In genomic region chr1:67479146-67479891, GRCh38 we compare ENCODE assay signal across 10 cellular contexts. TPM values are rescaled to one million over a fixed set of nuclear protein-coding genes. Genes with fewer than 3 reads are reported as not detected.
DNase-seq lines count a peak whose midpoint lies in the region; ATAC-seq, FAIRE-seq and TF ChIP-seq lines count a peak whose summit lies in the region.
"Had no signal": no experiment of that assay in that cellular context is flagged by ENCODE, and none has a peak within 500 bp of the region (broad histone marks: within the 10 kb centered on the region; RNA-seq: fewer than 3 reads in every experiment).

No MANE protein-coding gene starts in this region.

- H3K4me2 ChIP-seq in mammary epithelial cell (ENCODE audit: insufficient read depth, low read depth, low read length) = peak overlapping the region; percentile 35
- no peak overlapping the region for H3K4me2 ChIP-seq in neural progenitor cell

- H3K36me3 ChIP-seq in mammary epithelial cell (ENCODE audit: insufficient read depth, low read length) = no peaks in the 10 kb centered on the region
- no peaks in the 10 kb centered on the region for H3K36me3 ChIP-seq in neural progenitor cell
- no peaks in the 10 kb centered on the region for H3K36me3 ChIP-seq in H7 (replicated peaks; ENCODE audit: control insufficient read depth, insufficient read depth, low read length)

- no peak overlapping the region for H3K27ac Mint-ChIP-seq in neural progenitor cell
- H3K27ac Mint-ChIP-seq in nephron progenitor cell = no peak overlapping the region
- H3K27ac Mint-ChIP-seq: activated naive CD8-positive, alpha-beta T cell treated with anti-CD3 and anti-CD28 coated beads, Interleukin-2, amount 10 ng/mL, durations not matched to agents 7 days and 5 days had no signal

- H3K4me1 Mint-ChIP-seq in neural progenitor cell = peaks cover 19% of the 10 kb centered on the region
- peaks cover 17% of the 10 kb centered on the region for H3K4me1 Mint-ChIP-seq in nephron progenitor cell

- H4K20me1 ChIP-seq in mammary epithelial cell (ENCODE audit: insufficient read depth, low read length) (no peaks in the 10 kb centered on the region), neural progenitor cell (ENCODE audit: low read depth) (no peaks in the 10 kb centered on the region)

- dilution Hi-C loops in mammary epithelial cell (cut with HindIII; ENCODE audit: low sequenced_read_pairs) = no loop called here

- H3K4me3 ChIP-seq in mammary epithelial cell (replicated peaks in 1 of 3; ENCODE audit: insufficient read depth in 1 of 3, low read depth in 2 of 3, low read length in 3 of 3) (no peak overlapping the region), neural progenitor cell (no peak overlapping the region), H7 (ENCODE audit: insufficient read depth, low read depth, low read length) (no peak overlapping the region)

- CTCF ChIA-PET in mammary epithelial cell (lab: Charles Lee; ENCODE audit: low non-redundant PET) = interaction anchor here (0.6 kb wide), 2 partner anchors 48 to 71 kb away, joined by 5 to 7 read pairs; no protein-coding TSS in a partner anchor

- H2AFZ ChIP-seq in mammary epithelial cell (ENCODE audit: low read depth, low read length) (peak overlapping the region; percentile 74), neural progenitor cell (replicated peaks) (peak overlapping the region; percentile 35)

- intact Hi-C loops in mammary epithelial cell (cut with micrococcal nuclease) = no loop called here

- H3K9ac ChIP-seq in mammary epithelial cell (ENCODE audit: insufficient read depth, low read length) (no peak overlapping the region), neural progenitor cell (no peak overlapping the region)

- no peak for TF ChIP-seq CTCF in mammary epithelial cell (conservative IDR thresholded peaks at IDR 0.05 in 1 of 2, IDR thresholded peaks at IDR 0.05 in 1 of 2; ENCODE audit: extremely low read depth in 1 of 2, insufficient read depth in 1 of 2, low read depth in 1 of 2, low read length in 2 of 2)
- TF ChIP-seq CTCF in neural progenitor cell (IDR thresholded peaks at IDR 0.05) = no peak
- no peak for TF ChIP-seq CTCF in nephron progenitor cell (IDR thresholded peaks at IDR 0.05)

- peak; percentile 17 for DNase-seq in CMK (ENCODE audit: low read depth)
- DNase-seq in HTR-8/SVneo (ENCODE audit: insufficient read length, low spot score) = peak; percentile 18
- peak; percentile 36 for DNase-seq in mammary epithelial cell
- no peak for DNase-seq in neural progenitor cell (ENCODE audit: low spot score)
- DNase-seq in nephron progenitor cell = no peak
- DNase-seq in H7 = no peak
- DNase-seq: activated naive CD8-positive, alpha-beta T cell treated with anti-CD3 and anti-CD28 coated beads, Interleukin-2, amount 10 ng/mL, durations not matched to agents 7 days and 5 days; SHP77 treated with DMSO at 0.1 percent for 48 hours had no signal

- H3F3A ChIP-seq in neural progenitor cell (ENCODE audit: low read depth) = peaks cover 7% of the 10 kb centered on the region

- no peak for ATAC-seq in GM21528 (IDR thresholded peaks at IDR 0.05; ENCODE audit: low FRiP score, unreplicated experiment)
- no peak for ATAC-seq in GM21786 (IDR thresholded peaks at IDR 0.05; ENCODE audit: unreplicated experiment)

- no peaks in the 10 kb centered on the region for H3K79me2 ChIP-seq in mammary epithelial cell (ENCODE audit: insufficient read depth, low read length)
- no peaks in the 10 kb centered on the region for H3K79me2 ChIP-seq in neural progenitor cell (ENCODE audit: low read depth)

- H3K36me3 Mint-ChIP-seq in neural progenitor cell = no peaks in the 10 kb centered on the region
- no peaks in the 10 kb centered on the region for H3K36me3 Mint-ChIP-seq in nephron progenitor cell (ENCODE audit: low read depth)
- H3K36me3 Mint-ChIP-seq: activated naive CD8-positive, alpha-beta T cell treated with anti-CD3 and anti-CD28 coated beads, Interleukin-2, amount 10 ng/mL, durations not matched to agents 7 days and 5 days had no signal

- H3K27me3 ChIP-seq in mammary epithelial cell (ENCODE audit: insufficient read depth, low read length) (peaks cover 2% of the 10 kb centered on the region), neural progenitor cell (no peaks in the 10 kb centered on the region), H7 (ENCODE audit: control insufficient read depth, insufficient read depth, low read length) (no peaks in the 10 kb centered on the region)

- BruUV-seq in mammary epithelial cell (replicated peaks; lab: Mats Ljungman, UMichigan) = no TSS peak

- in situ Hi-C loops in mammary epithelial cell (cut with MboI; ENCODE audit: low sequenced_read_pairs in 2 of 2) = no loop called here

- H3K9me3 Mint-ChIP-seq in neural progenitor cell (peaks cover 2% of the 10 kb centered on the region), nephron progenitor cell (no peaks in the 10 kb centered on the region)
- H3K9me3 Mint-ChIP-seq: activated naive CD8-positive, alpha-beta T cell treated with anti-CD3 and anti-CD28 coated beads, Interleukin-2, amount 10 ng/mL, durations not matched to agents 7 days and 5 days had no signal

- no peak overlapping the region for H3K4me3 Mint-ChIP-seq in neural progenitor cell
- no peak overlapping the region for H3K4me3 Mint-ChIP-seq in nephron progenitor cell
- H3K4me3 Mint-ChIP-seq: activated naive CD8-positive, alpha-beta T cell treated with anti-CD3 and anti-CD28 coated beads, Interleukin-2, amount 10 ng/mL, durations not matched to agents 7 days and 5 days had no signal

- no peak overlapping the region for H3K27ac ChIP-seq in mammary epithelial cell (ENCODE audit: insufficient read depth, low read depth, low read length)
- H3K27ac ChIP-seq in neural progenitor cell = no peak overlapping the region

- H3K9me3 ChIP-seq in mammary epithelial cell (replicated peaks; ENCODE audit: insufficient read depth, low read length) (no peaks in the 10 kb centered on the region), neural progenitor cell (ENCODE audit: low read depth) (no peaks in the 10 kb centered on the region)

- H3K27me3 Mint-ChIP-seq in neural progenitor cell (ENCODE audit: insufficient read depth, low read depth) (peaks cover 4% of the 10 kb centered on the region), nephron progenitor cell (ENCODE audit: low read depth, poor library complexity) (peaks cover 3% of the 10 kb centered on the region)

- no peak for FAIRE-seq in HTR-8/SVneo (lab: Jason Lieb, UNC)

- 40% methylated on average over 9 of the region's 10 CpGs for WGBS in mammary epithelial cell (ENCODE audit: low coverage, missing lambda C conversion rate)

- H3K4me1 ChIP-seq in mammary epithelial cell (ENCODE audit: insufficient read depth, low read length) (no peaks in the 10 kb centered on the region), neural progenitor cell (peaks cover 6% of the 10 kb centered on the region)

RNA-seq across cellular contexts. Expression of gene SERBP1, which starts 49.1 kb away (rescaled TPM):
- 100 to 1,000 TPM; 166 to 276 TPM for total RNA-seq in mammary epithelial cell
- 229 TPM for polyA plus RNA-seq in mammary epithelial cell
- 119 TPM for polyA minus RNA-seq in mammary epithelial cell
- total RNA-seq in neural progenitor cell (ENCODE audit: low replicate concordance) = 399 and 534 TPM in 2 replicates
- total RNA-seq in H7 (2014; rRNA removed; shearing (Covaris generic)) = 372 and 484 TPM in 2 replicates

Comparison
In these comparisons a context has a peak if more than half of its experiments do, and no peak if none do; other contexts are left out.
1. DNase-seq: peak in CMK (single experiment), HTR-8/SVneo (single experiment) and mammary epithelial cell (single experiment); none in neural progenitor cell (single experiment), nephron progenitor cell (single experiment) and H7 (single experiment).